8 cellular contexts compared by ENCODE assay signal in the genomic region with DNA sequence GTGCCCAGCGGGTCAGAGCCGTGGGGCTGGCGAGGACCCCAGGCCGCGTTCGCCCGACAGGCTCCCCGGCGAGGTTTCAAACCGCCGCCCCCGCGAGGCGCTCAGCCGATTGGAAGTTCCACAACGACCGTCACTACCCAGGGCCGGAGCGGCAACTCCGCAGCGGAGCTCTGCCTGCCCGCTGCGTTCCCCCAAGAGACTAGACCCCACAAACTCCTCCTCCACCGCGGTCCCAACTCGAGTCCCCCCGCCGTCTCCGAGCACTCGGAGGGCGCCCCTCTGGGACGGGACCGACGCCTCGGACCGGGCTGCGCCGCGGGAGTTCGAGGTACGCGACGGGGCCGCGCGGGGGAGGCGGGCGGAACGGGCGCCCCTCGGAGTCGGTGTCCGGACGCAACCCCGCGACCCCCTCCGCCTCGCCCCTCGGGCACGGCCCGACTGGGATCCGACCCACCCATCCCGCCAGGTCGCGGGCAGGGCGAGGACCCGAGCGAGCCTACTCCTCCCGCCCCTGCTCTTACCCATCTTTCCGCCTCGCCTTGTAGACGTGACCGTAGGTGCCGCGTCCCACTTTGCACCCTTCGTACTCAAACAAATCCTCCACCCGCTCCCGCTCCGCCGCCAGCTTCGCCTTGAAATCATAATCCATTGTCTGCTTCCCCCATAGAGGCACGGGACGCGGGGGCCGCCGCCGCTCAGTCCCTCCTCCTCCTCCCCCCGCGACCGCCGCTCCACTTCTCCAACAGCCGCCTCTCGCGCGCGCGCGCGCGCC. TPM values are rescaled to one million over a fixed set of nuclear protein-coding genes. Genes with fewer than 3 reads are reported as not detected.
DNase-seq lines count a peak whose midpoint lies in the region; ATAC-seq and TF ChIP-seq lines count a peak whose summit lies in the region.

No MANE protein-coding gene starts in this region.

- CTCF ChIA-PET in PC-9 (lab: Charles Lee) = interaction anchor here (0.6 to 1.0 kb wide), 3 partner anchors 15 to 444 kb away, joined by 3 to 12 read pairs (median 3); a partner anchor contains a TSS

- peaks cover 11% of the 10 kb centered on the region for H3F3A ChIP-seq in PC-9 (ENCODE audit: insufficient read depth, low read depth)

- H3K4me1 Mint-ChIP-seq in neural crest cell = peaks cover 31% of the 10 kb centered on the region

- peaks cover 6% of the 10 kb centered on the region for H3K9me3 Mint-ChIP-seq in neural crest cell

- H3K79me2 ChIP-seq in PC-9 (ENCODE audit: low read depth) = peaks cover 42% of the 10 kb centered on the region

- H3K36me3 ChIP-seq in PC-9 (ENCODE audit: low read depth) = no peaks in the 10 kb centered on the region

- no TSS peak for BruUV-seq in PC-9 (replicated peaks; lab: Mats Ljungman, UMichigan)

- peaks cover 30% of the 10 kb centered on the region for H3K4me1 ChIP-seq in PC-9 (replicated peaks; ENCODE audit: insufficient read depth)

- H3K36me3 Mint-ChIP-seq in neural crest cell (ENCODE audit: low read depth) = peaks cover 10% of the 10 kb centered on the region

- peak overlapping the region; percentile 58 for H3K4me3 ChIP-seq in PC-9
- H3K4me3 ChIP-seq in fibroblast of villous mesenchyme (ENCODE audit: low read depth, low read length) = peak overlapping the region; percentile 89

- H3K27ac Mint-ChIP-seq in neural crest cell (ENCODE audit: unreplicated experiment) = peak overlapping the region; percentile 100

- no peaks in the 10 kb centered on the region for H3K27me3 Mint-ChIP-seq in neural crest cell (ENCODE audit: low read depth)

- H3K27ac ChIP-seq in PC-9 (peak overlapping the region; percentile 80), substantia nigra (ENCODE audit: low read depth, low read length, poor library complexity, severe bottlenecking) (peak overlapping the region; percentile 94)

- peak; percentile 48 for TF ChIP-seq POLR2A in GM19099 (IDR thresholded peaks at IDR 0.05; ENCODE audit: extremely low read depth, insufficient read length, low read depth)

- no peaks in the 10 kb centered on the region for H4K20me1 ChIP-seq in PC-9 (ENCODE audit: insufficient read depth)

- DNase-seq in AML-193 (lab: John Stamatoyannopoulos, UW) (peak; percentile 52 to 73), PC-9 (peak in 1 of 2 experiments; percentile 40), activated gamma-delta T cell (lab: John Stamatoyannopoulos, UW) (peak; percentile 41), fibroblast of villous mesenchyme (ENCODE audit: low read depth) (peak; percentile 42), neural crest cell (ENCODE audit: low read depth, low spot score) (peak; percentile 43), substantia nigra (lab: John Stamatoyannopoulos, UW) (peak in 39 of 49 donors; percentile 26 to 98 (median 55))

- H3K27me3 ChIP-seq in PC-9 (ENCODE audit: insufficient read depth, low read depth) = no peaks in the 10 kb centered on the region

- peak overlapping the region; percentile 93 for H2AFZ ChIP-seq in PC-9

- peak overlapping the region; percentile 100 for H3K4me3 Mint-ChIP-seq in neural crest cell

- POLR2A ChIA-PET in PC-9 (lab: Charles Lee; ENCODE audit: unreplicated experiment) = interaction anchor here (0.6 to 2.1 kb wide), 7 partner anchors 30 to 414 kb away, joined by 4 to 60 read pairs (median 10); a partner anchor contains a TSS

- no peak for TF ChIP-seq CTCF in PC-9 (conservative IDR thresholded peaks at IDR 0.05)
- no peak for TF ChIP-seq CTCF in fibroblast of villous mesenchyme (IDR thresholded peaks at IDR 0.05; ENCODE audit: insufficient read depth, low read depth, low read length)
- TF ChIP-seq CTCF in neural crest cell (conservative IDR thresholded peaks at IDR 0.05) = no peak

- peak overlapping the region; percentile 93 for H3K4me2 ChIP-seq in PC-9

- intact Hi-C loops in PC-9 (cut with micrococcal nuclease; ENCODE audit: unreplicated experiment) = loop anchor here (1.0 to 10.0 kb wide), 4 partner anchors 60 to 270 kb away; a partner anchor contains a TSS

- no peaks in the 10 kb centered on the region for H3K9me3 ChIP-seq in PC-9 (ENCODE audit: insufficient read depth, low read depth)

- ATAC-seq in HG03439 (IDR thresholded peaks at IDR 0.05; ENCODE audit: unreplicated experiment) = peak; percentile 14

- H3K9me2 ChIP-seq in PC-9 (ENCODE audit: insufficient read depth) = no peaks in the 10 kb centered on the region

RNA-seq across cellular contexts. Expression of a gene that starts 0.6 kb away (rescaled TPM):
- total RNA-seq in PC-9 (2021) = 34.0 and 36.8 TPM in 2 replicates
- 9.9 and 10.3 TPM in 2 replicates for total RNA-seq in fibroblast of villous mesenchyme
- 22.6 and 24.4 TPM in 2 replicates for total RNA-seq in neural crest cell

RNA-seq across cellular contexts. Expression of a gene that starts 59.9 kb away (rescaled TPM):
- total RNA-seq in PC-9 (2021) = 40.1 and 46.4 TPM in 2 replicates
- total RNA-seq in fibroblast of villous mesenchyme = 80.5 and 123 TPM in 2 replicates
- 92.7 and 92.8 TPM in 2 replicates for total RNA-seq in neural crest cell
